Comparison of ENCODE assay signal across 23 cellular contexts in genomic region chr10:3062502-3063186, GRCh38.
"Had no signal": no experiment of that assay in that cellular context is flagged by ENCODE, and none has a peak within 500 bp of the region (broad histone marks: within the 10 kb centered on the region; RNA-seq: fewer than 3 reads in every experiment).

No MANE protein-coding gene starts in this region.

- H3K9ac ChIP-seq: parathyroid adenoma had no signal

- ATAC-seq: esophagus mucosa; gastrocnemius medialis; mucosa of descending colon; natural killer cell treated with Interleukin-12 subunit alpha and Interleukin-12 subunit beta and Interleukin-15 and Interleukin-18, amount 100 ng/mL, for 72 hours; right cardiac atrium; stimulated activated naive CD8-positive, alpha-beta T cell treated with anti-CD3 and anti-CD28 coated beads, Interleukin-15, amount 100 ng/mL, for 72 hours had no signal

- H3K9me3 ChIP-seq: gastrocnemius medialis, mucosa of descending colon, prostate gland, suprapubic skin, transverse colon, vagina had no signal

- H2AFZ ChIP-seq: parathyroid adenoma had no signal

- H3K79me2 ChIP-seq: parathyroid adenoma had no signal

- DNase-seq: cortex of kidney; effector CD4-positive, alpha-beta T cell; endodermal cell; foreskin fibroblast; gastrocnemius medialis; mucosa of descending colon; naive B cell; small intestine; stimulated activated CD4-positive, alpha-beta T cell treated with anti-CD3 and anti-CD28 coated beads, Interleukin-15, amount 100 ng/mL, for 24 hours; stimulated activated CD4-positive, alpha-beta T cell treated with anti-CD3 and anti-CD28 coated beads, Interleukin-2, amount 100 ng/mL, for 48 hours; stimulated activated naive CD4-positive, alpha-beta T cell; stimulated activated naive CD8-positive, alpha-beta T cell treated with anti-CD3 and anti-CD28 coated beads, Interleukin-15, amount 100 ng/mL, for 72 hours; transverse colon had no signal

- H3K27me3 ChIP-seq: vagina had no signal

- H3K4me1 ChIP-seq: parathyroid adenoma had no signal

- FAIRE-seq: keratinocyte, small intestine had no signal

- H3K27ac ChIP-seq: epithelial cell of prostate, gastrocnemius medialis, parathyroid adenoma, prostate gland, suprapubic skin, transverse colon, vagina had no signal

- H3K4me3 ChIP-seq: gastrocnemius medialis, lung, mucosa of descending colon, prostate gland, suprapubic skin, transverse colon, vagina had no signal

- H3K36me3 ChIP-seq: gastrocnemius medialis, prostate gland, suprapubic skin, transverse colon, vagina had no signal
